Comparison of ENCODE assay signal across 5 cellular contexts in the genomic region with DNA sequence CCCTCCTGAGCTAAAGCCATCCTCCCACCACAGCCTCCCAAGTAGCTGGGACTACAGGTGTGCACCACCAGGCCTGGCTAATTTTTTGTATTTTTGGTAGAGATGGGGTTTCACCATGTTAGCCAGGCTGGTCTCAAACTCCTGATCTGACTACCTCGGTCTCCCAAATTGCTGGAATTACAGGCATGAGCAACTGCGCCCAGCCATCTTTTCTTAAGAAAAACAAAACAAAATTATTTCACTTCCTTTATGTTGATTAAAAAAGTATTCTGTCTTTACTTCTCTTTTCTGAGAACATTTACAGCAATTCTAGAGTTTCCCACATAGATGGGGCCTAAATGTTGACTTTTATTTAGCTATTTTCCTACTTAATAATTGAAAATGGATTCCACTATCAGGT. TPM values are rescaled to one million over a fixed set of nuclear protein-coding genes. Genes with fewer than 3 reads are reported as not detected.
DNase-seq lines count a peak whose midpoint lies in the region; ATAC-seq and TF ChIP-seq lines count a peak whose summit lies in the region.
"Not testable (repeated sequence)": the region's sequence is repeated elsewhere in the genome, so short reads cannot be mapped to it uniquely, and the experiment has no call there.

No MANE protein-coding gene starts in this region.

- H3K4me3 ChIP-seq in Karpas-422 (ENCODE audit: low read length): not testable (repeated sequence)

- peaks cover 43% of the 10 kb centered on the region for H3K4me1 Mint-ChIP-seq in CD14-positive monocyte
- H3K4me1 Mint-ChIP-seq in activated B cell treated with CpG ODN at 0.5 μM for 24 hours: peaks cover 40% of the 10 kb centered on the region
- H3K4me1 Mint-ChIP-seq in naive B cell: peaks cover 24 to 46% (median 46%) of the 10 kb centered on the region in 3 donors
- H3K4me1 Mint-ChIP-seq in stimulated activated naive B cell treated with anti-CD40 and anti-IgM and Interleukin-4, amounts not matched to agents 10 μg/mL and 1 μg/mL and 100 μg/mL, for 72 hours: peaks cover 19 to 50% of the 10 kb centered on the region in 2 donors

- H3K36me3 Mint-ChIP-seq in CD14-positive monocyte; activated B cell treated with CpG ODN at 0.5 μM for 24 hours (ENCODE audit: low read depth); naive B cell; stimulated activated naive B cell treated with anti-CD40 and anti-IgM and Interleukin-4, amounts not matched to agents 10 μg/mL and 1 μg/mL and 100 μg/mL, for 72 hours: not testable (repeated sequence)

- not testable (repeated sequence) for H3K9me2 ChIP-seq in Karpas-422 (replicated peaks; ENCODE audit: insufficient read depth, low read length)

- H3K27me3 Mint-ChIP-seq in CD14-positive monocyte (ENCODE audit: low read depth in 3 of 3); activated B cell treated with CpG ODN at 0.5 μM for 24 hours; naive B cell; stimulated activated naive B cell treated with anti-CD40 and anti-IgM and Interleukin-4, amounts not matched to agents 10 μg/mL and 1 μg/mL and 100 μg/mL, for 72 hours: not testable (repeated sequence)

- not testable (repeated sequence) for H3K27me3 ChIP-seq in Karpas-422 (ENCODE audit: low read length)

- not testable (repeated sequence) for H3K4me1 ChIP-seq in Karpas-422 (ENCODE audit: low read length)

- H2AFZ ChIP-seq in Karpas-422 (ENCODE audit: low read length): peak overlapping the region; percentile 75; the same call in 1 of the 2 replicates

- H3K9me3 ChIP-seq in Karpas-422 (ENCODE audit: low read length): not testable (repeated sequence)

- H4K20me1 ChIP-seq in Karpas-422 (ENCODE audit: insufficient read depth, low read depth, low read length): not testable (repeated sequence)

- not testable (repeated sequence) for H3K27ac ChIP-seq in Karpas-422 (ENCODE audit: low read length)

- not testable (repeated sequence) for DNase-seq in CD14-positive monocyte (ENCODE audit: low spot score); Karpas-422; activated B cell treated with CpG ODN at 0.5 μM for 24 hours; naive B cell; stimulated activated naive B cell treated with anti-CD40 and anti-IgM and Interleukin-4, amounts not matched to agents 10 μg/mL and 1 μg/mL and 100 μg/mL, for 72 hours

- H3K4me3 Mint-ChIP-seq in CD14-positive monocyte (peak overlapping the region in 1 of 2 donors; percentile 59), activated B cell treated with CpG ODN at 0.5 μM for 24 hours (peak overlapping the region; percentile 28), naive B cell (peak overlapping the region in 7 of 8 donors; percentile 43 to 73 (median 61))
- H3K4me3 Mint-ChIP-seq in stimulated activated naive B cell treated with anti-CD40 and anti-IgM and Interleukin-4, amounts not matched to agents 10 μg/mL and 1 μg/mL and 100 μg/mL, for 72 hours: peak overlapping the region; percentile 61 to 65

- not testable (repeated sequence) for H3K9me3 Mint-ChIP-seq in CD14-positive monocyte; activated B cell treated with CpG ODN at 0.5 μM for 24 hours; naive B cell; stimulated activated naive B cell treated with anti-CD40 and anti-IgM and Interleukin-4, amounts not matched to agents 10 μg/mL and 1 μg/mL and 100 μg/mL, for 72 hours

- not testable (repeated sequence) for H3K79me2 ChIP-seq in Karpas-422 (ENCODE audit: low read length)

- CTCF ChIA-PET in activated B cell treated with CpG ODN at 0.5 μM for 24 hours (lab: Charles Lee): interaction anchor here (1.7 kb wide), 1 partner anchor 10 kb away, joined by 4 read pairs; no protein-coding TSS in a partner anchor

- not testable (repeated sequence) for H3K4me2 ChIP-seq in Karpas-422 (ENCODE audit: low read depth, low read length, poor library complexity, severe bottlenecking)

- H3K9ac ChIP-seq in Karpas-422 (ENCODE audit: low read length): not testable (repeated sequence)

- peak; percentile 21 for ATAC-seq in activated B cell treated with CpG ODN at 0.5 μM for 24 hours (ENCODE audit: low read depth)
- ATAC-seq in naive B cell (ENCODE audit: low read depth in 2 of 2): peak in 1 of 2 donors; percentile 40
- peak; percentile 61 to 74 for ATAC-seq in stimulated activated naive B cell treated with anti-CD40 and anti-IgM and Interleukin-4, amounts not matched to agents 10 μg/mL and 1 μg/mL and 100 μg/mL, for 72 hours (replicated peaks)

- H3K27ac Mint-ChIP-seq in CD14-positive monocyte: peak overlapping the region; percentile 19 to 90 (median 76)
- peak overlapping the region; percentile 65 for H3K27ac Mint-ChIP-seq in activated B cell treated with CpG ODN at 0.5 μM for 24 hours
- H3K27ac Mint-ChIP-seq in naive B cell: peak overlapping the region; percentile 41 to 96 (median 83)
- peak overlapping the region; percentile 65 for H3K27ac Mint-ChIP-seq in stimulated activated naive B cell treated with anti-CD40 and anti-IgM and Interleukin-4, amounts not matched to agents 10 μg/mL and 1 μg/mL and 100 μg/mL, for 72 hours

- TF ChIP-seq CTCF in CD14-positive monocyte (IDR thresholded peaks at IDR 0.05); activated B cell treated with CpG ODN at 0.5 μM for 24 hours (IDR thresholded peaks at IDR 0.05): not testable (repeated sequence)

- intact Hi-C loops in CD14-positive monocyte (cut with micrococcal nuclease); activated B cell treated with CpG ODN at 0.5 μM for 24 hours (cut with micrococcal nuclease): not testable (repeated sequence)

- not testable (repeated sequence) for H3K36me3 ChIP-seq in Karpas-422 (ENCODE audit: insufficient read depth, low read length)

- POLR2A ChIA-PET in activated B cell treated with CpG ODN at 0.5 μM for 24 hours (lab: Charles Lee): interaction anchor here (0.7 to 1.4 kb wide), 3 partner anchors 9 to 63 kb away, joined by 5 to 9 read pairs (median 7); a partner anchor contains a TSS

RNA-seq across cellular contexts. Expression of a gene that starts 17.3 kb away (rescaled TPM):
- 10 to 100 TPM; 60.5 to 70.0 TPM for polyA plus RNA-seq in CD14-positive monocyte
- 65.3 and 81.0 TPM in 2 replicates for total RNA-seq in Karpas-422 (2014; rRNA removed; shearing (Covaris generic); ENCODE audit: low replicate concordance)
- 62.5 and 70.6 TPM in 2 replicates for total RNA-seq in activated B cell treated with CpG ODN at 0.5 μM for 24 hours
- 10 to 100 TPM; 41.0 to 60.3 (median 54.9) TPM for polyA plus RNA-seq in naive B cell (ENCODE audit: low read depth in 6 of 6)

RNA-seq across cellular contexts. Expression of a gene that starts 22.8 kb away (rescaled TPM):
- polyA plus RNA-seq in CD14-positive monocyte: 10 to 100 TPM; 65.0 to 70.5 TPM
- total RNA-seq in Karpas-422 (2014; rRNA removed; shearing (Covaris generic); ENCODE audit: low replicate concordance): 27.1 and 28.2 TPM in 2 replicates
- 30.8 and 32.4 TPM in 2 replicates for total RNA-seq in activated B cell treated with CpG ODN at 0.5 μM for 24 hours
- 10 to 100 TPM; 51.2 to 74.1 (median 58.9) TPM for polyA plus RNA-seq in naive B cell (ENCODE audit: low read depth in 6 of 6)

RNA-seq across cellular contexts. Expression of a gene that starts 31.7 kb away (rescaled TPM):
- polyA plus RNA-seq in CD14-positive monocyte (100 to 1,000 TPM; 197 to 216 TPM), naive B cell (ENCODE audit: low read depth in 6 of 6) (100 to 1,000 TPM in 4 of 6 donors, 10 to 100 TPM in 2; 81.7 to 162 (median 108) TPM)
- 88.2 and 123 TPM in 2 replicates for total RNA-seq in Karpas-422 (2014; rRNA removed; shearing (Covaris generic); ENCODE audit: low replicate concordance)
- 44.4 and 45.0 TPM in 2 replicates for total RNA-seq in activated B cell treated with CpG ODN at 0.5 μM for 24 hours

RNA-seq across cellular contexts. Expression of a gene that starts 36.4 kb away (rescaled TPM):
- polyA plus RNA-seq in CD14-positive monocyte (1 to 10 TPM in 1 of 2 donors, under 1 TPM in 1; 0.52 to 1.0 TPM), naive B cell (ENCODE audit: low read depth in 6 of 6) (not detected)
- 0.04 TPM in 1 of 2 replicates, not detected in the other for total RNA-seq in Karpas-422 (2014; rRNA removed; shearing (Covaris generic); ENCODE audit: low replicate concordance)
- total RNA-seq in activated B cell treated with CpG ODN at 0.5 μM for 24 hours: 0.12 and 0.29 TPM in 2 replicates
